In genomic region chr21:41960386-41960785, GRCh38 we compare ENCODE assay signal across 16 cellular contexts. TPM values are rescaled to one million over a fixed set of nuclear protein-coding genes. Genes with fewer than 3 reads are reported as not detected.
A peak's percentile ranks its signal among the peaks of the same experiment; 100 is the strongest.
DNase-seq lines count a peak whose midpoint lies in the region; ATAC-seq and TF ChIP-seq lines count a peak whose summit lies in the region.
"Had no signal": no experiment of that assay in that cellular context is flagged by ENCODE, and none has a peak within 500 bp of the region (broad histone marks: within the 10 kb centered on the region; RNA-seq: fewer than 3 reads in every experiment).

No MANE protein-coding gene starts in this region.

- H3K18ac ChIP-seq in IMR-90 (ENCODE audit: low read depth, low read length) = no peak overlapping the region

- no peak overlapping the region for H4K8ac ChIP-seq in IMR-90 (ENCODE audit: low read depth in 2 of 2, low read length in 2 of 2)

- no peak overlapping the region for H4K91ac ChIP-seq in IMR-90 (ENCODE audit: insufficient read depth, low read depth, low read length)

- intact Hi-C loops in IMR-90 (cut with micrococcal nuclease) = no loop called here
- intact Hi-C loops in MCF 10A (cut with micrococcal nuclease) = no loop called here

- POLR2A ChIA-PET in IMR-90 (lab: Charles Lee; ENCODE audit: unreplicated experiment) = no interaction called here
- POLR2A ChIA-PET in MCF 10A (lab: Yijun Ruan, JAX) = no interaction called here

- H3K4me2 ChIP-seq in IMR-90 (ENCODE audit: low read depth, low read length) = no peak overlapping the region

- peaks cover 37% of the 10 kb centered on the region for H3K27me3 Mint-ChIP-seq in activated CD8-positive, alpha-beta memory T cell treated with anti-CD3 and anti-CD28 coated beads, Interleukin-2, amount 10 ng/mL, durations not matched to agents 7 days and 5 days
- H3K27me3 Mint-ChIP-seq in neural crest cell (ENCODE audit: low read depth) = peaks cover 16% of the 10 kb centered on the region
- no peaks in the 10 kb centered on the region for H3K27me3 Mint-ChIP-seq in MCF 10A (ENCODE audit: insufficient read depth, unreplicated experiment)

- H2BK120ac ChIP-seq in IMR-90 (ENCODE audit: low read depth, low read length) = peak overlapping the region; percentile 45

- in situ Hi-C loops in IMR-90 (cut with MboI; ENCODE audit: low sequenced_read_pairs) = loop anchor here (5.0 kb wide), 1 partner anchor 37 kb away; no protein-coding TSS in a partner anchor

- no peaks in the 10 kb centered on the region for H3K9me3 Mint-ChIP-seq in activated CD8-positive, alpha-beta memory T cell treated with anti-CD3 and anti-CD28 coated beads, Interleukin-2, amount 10 ng/mL, durations not matched to agents 7 days and 5 days (ENCODE audit: low read depth)
- H3K9me3 Mint-ChIP-seq in neural crest cell (no peaks in the 10 kb centered on the region), MCF 10A (ENCODE audit: unreplicated experiment) (no peaks in the 10 kb centered on the region)
- H3K9me3 Mint-ChIP-seq: CD4-positive, alpha-beta T cell had no signal

- H3K27ac ChIP-seq in IMR-90 (ENCODE audit: insufficient read depth, low read length) = no peak overlapping the region
- peak overlapping the region; percentile 83 for H3K27ac ChIP-seq in epithelial cell of prostate

- no peaks in the 10 kb centered on the region for H3K36me3 ChIP-seq in IMR-90 (ENCODE audit: control insufficient read depth, insufficient read depth, low read length)
- H3K36me3 ChIP-seq: BE2C, HAP-1 had no signal

- TF ChIP-seq POLR2A in IMR-90 (IDR thresholded peaks at IDR 0.05; ENCODE audit: low read depth, low read length) = no peak

- peaks cover 14% of the 10 kb centered on the region for H3K4me1 ChIP-seq in IMR-90 (ENCODE audit: control insufficient read depth, insufficient read depth, low read length)
- H3K4me1 ChIP-seq: HAP-1 had no signal

- no peaks in the 10 kb centered on the region for H3K9me3 ChIP-seq in IMR-90 (ENCODE audit: control insufficient read depth, insufficient read depth, low read length)
- H3K9me3 ChIP-seq: BE2C, HAP-1 had no signal

- H3K79me1 ChIP-seq in IMR-90 (ENCODE audit: low read depth in 1 of 2, low read length in 2 of 2) = 0 out of 4 replicates have a peak, but pooled peaks cover 0 to 3% of the 10 kb centered on the region in 2 experiments

- no peaks in the 10 kb centered on the region for H3K36me3 Mint-ChIP-seq in activated CD8-positive, alpha-beta memory T cell treated with anti-CD3 and anti-CD28 coated beads, Interleukin-2, amount 10 ng/mL, durations not matched to agents 7 days and 5 days
- H3K36me3 Mint-ChIP-seq in neural crest cell (ENCODE audit: low read depth) = no peaks in the 10 kb centered on the region
- no peaks in the 10 kb centered on the region for H3K36me3 Mint-ChIP-seq in MCF 10A (ENCODE audit: insufficient read depth, unreplicated experiment)

- no peak overlapping the region for H3K4me3 Mint-ChIP-seq in activated CD8-positive, alpha-beta memory T cell treated with anti-CD3 and anti-CD28 coated beads, Interleukin-2, amount 10 ng/mL, durations not matched to agents 7 days and 5 days
- H3K4me3 Mint-ChIP-seq in neural crest cell = no peak overlapping the region
- H3K4me3 Mint-ChIP-seq in MCF 10A (ENCODE audit: unreplicated experiment) = no peak overlapping the region
- H3K4me3 Mint-ChIP-seq: CD4-positive, alpha-beta T cell; IgD-negative memory B cell had no signal

- 0 out of 2 replicates have a peak, but pooled peaks cover 1% of the 10 kb centered on the region for H3K27me3 ChIP-seq in IMR-90 (ENCODE audit: control insufficient read depth, insufficient read depth, low read length)

- DNase-seq in activated CD8-positive, alpha-beta memory T cell treated with anti-CD3 and anti-CD28 coated beads for 24 hours = peak; percentile 24
- no peak for DNase-seq in activated CD8-positive, alpha-beta memory T cell treated with anti-CD3 and anti-CD28 coated beads, Interleukin-2, amount 10 ng/mL, durations not matched to agents 7 days and 5 days
- no peak for DNase-seq in IMR-90
- no peak for DNase-seq in epithelial cell of prostate (ENCODE audit: low read depth, low spot score)
- DNase-seq in neural crest cell (ENCODE audit: low read depth, low spot score) = no peak
- no peak for DNase-seq in MCF 10A (ENCODE audit: unreplicated experiment)
- DNase-seq in NK-92 (lab: John Stamatoyannopoulos, UW; ENCODE audit: unreplicated experiment) = no peak
- DNase-seq: 8988T; BE2C; CD4-positive, alpha-beta T cell; Kasumi-1; NCI-H187; NCI-H446 had no signal

- no peak overlapping the region for H3K27ac Mint-ChIP-seq in activated CD8-positive, alpha-beta memory T cell treated with anti-CD3 and anti-CD28 coated beads, Interleukin-2, amount 10 ng/mL, durations not matched to agents 7 days and 5 days
- H3K27ac Mint-ChIP-seq in neural crest cell (ENCODE audit: unreplicated experiment) = peak overlapping the region; percentile 53
- no peak overlapping the region for H3K27ac Mint-ChIP-seq in MCF 10A (ENCODE audit: low read depth, unreplicated experiment)
- H3K27ac Mint-ChIP-seq: CD4-positive, alpha-beta T cell; IgD-negative memory B cell had no signal

- no peak overlapping the region for H3K4ac ChIP-seq in IMR-90 (ENCODE audit: low read depth, low read length)

- H2BK15ac ChIP-seq in IMR-90 (ENCODE audit: low read depth, low read length) = no peak overlapping the region

- H3K56ac ChIP-seq in IMR-90 (ENCODE audit: extremely low read depth, insufficient read depth, low read length) = no peak overlapping the region

- no peaks in the 10 kb centered on the region for H3K4me1 Mint-ChIP-seq in activated CD8-positive, alpha-beta memory T cell treated with anti-CD3 and anti-CD28 coated beads, Interleukin-2, amount 10 ng/mL, durations not matched to agents 7 days and 5 days
- peaks cover 24% of the 10 kb centered on the region for H3K4me1 Mint-ChIP-seq in neural crest cell
- H3K4me1 Mint-ChIP-seq in MCF 10A (ENCODE audit: insufficient read depth, unreplicated experiment) = peaks cover 11% of the 10 kb centered on the region

- no peak overlapping the region for H3K9ac ChIP-seq in IMR-90 (ENCODE audit: low read depth, low read length)

- H4K20me1 ChIP-seq in IMR-90 (ENCODE audit: insufficient read depth, low read length) = no peaks in the 10 kb centered on the region

- no peak overlapping the region for H4K5ac ChIP-seq in IMR-90 (ENCODE audit: low read depth, low read length)

- H2AFZ ChIP-seq in IMR-90 (replicated peaks; ENCODE audit: low read length, poor library complexity) = no peak overlapping the region

- no peak overlapping the region for H2BK5ac ChIP-seq in IMR-90 (ENCODE audit: low read depth, low read length, poor library complexity, severe bottlenecking)

- no peak overlapping the region for H2AK9ac ChIP-seq in IMR-90 (replicated peaks; ENCODE audit: low read depth, low read length, poor library complexity)

- BruUV-seq in IMR-90 (replicated peaks; lab: Mats Ljungman, UMichigan) (no TSS peak), MCF 10A (replicated peaks; lab: Mats Ljungman, UMichigan) (no TSS peak)

- TF ChIP-seq RAD21 in IMR-90 (IDR thresholded peaks at IDR 0.05; ENCODE audit: low read length) = no peak

- H3K14ac ChIP-seq in IMR-90 (replicated peaks; ENCODE audit: low read depth, low read length) = 0 out of 2 replicates have a peak overlapping the region, but pooled peaks have one; percentile 8

- dilution Hi-C loops in IMR-90 (cut with HindIII; ENCODE audit: low sequenced_read_pairs, unreplicated experiment) = no loop called here

- H3K9me1 ChIP-seq in IMR-90 (ENCODE audit: insufficient read depth, low read length) = peaks cover 18% of the 10 kb centered on the region

- H2AK5ac ChIP-seq in IMR-90 (ENCODE audit: low read depth, low read length) = no peak overlapping the region

- ATAC-seq in activated CD8-positive, alpha-beta memory T cell treated with anti-CD3 and anti-CD28 coated beads, Interleukin-2, amount 10 ng/mL, durations not matched to agents 7 days and 5 days = no peak
- ATAC-seq in IMR-90 (ENCODE audit: low read depth) (no peak), GM21576 (IDR thresholded peaks at IDR 0.05; ENCODE audit: unreplicated experiment) (no peak)

- 77% methylated on average over 4 of the region's 8 CpGs; no CpG with 5 or more reads in 1 of the 2 experiments for WGBS in IMR-90 (ENCODE audit: extremely low coverage in 2 of 2, insufficient read length in 1 of 2), 2 experiments

- H2BK20ac ChIP-seq in IMR-90 (ENCODE audit: low read depth, low read length) = peak overlapping the region; percentile 62; the same call in 1 of the 2 replicates

- CTCF ChIA-PET in activated CD8-positive, alpha-beta memory T cell treated with anti-CD3 and anti-CD28 coated beads, Interleukin-2, amount 10 ng/mL, durations not matched to agents 7 days and 5 days (lab: Charles Lee) = no interaction called here
- CTCF ChIA-PET in IMR-90 (lab: Yijun Ruan, JAX) (no interaction called here), MCF 10A (lab: Yijun Ruan, JAX) (no interaction called here)

- TF ChIP-seq CTCF in IMR-90 (conservative IDR thresholded peaks at IDR 0.05; ENCODE audit: low read depth, low read length) (no peak), neural crest cell (conservative IDR thresholded peaks at IDR 0.05) (no peak), MCF 10A (IDR thresholded peaks at IDR 0.05; ENCODE audit: unreplicated experiment) (no peak)

- H3K4me3 ChIP-seq in IMR-90 (ENCODE audit: insufficient read depth, low read depth, low read length) = no peak overlapping the region
- H3K4me3 ChIP-seq: HAP-1 had no signal

- H3K23ac ChIP-seq in IMR-90 (ENCODE audit: low read depth, low read length) = no peak overlapping the region

TF ChIP-seq in IMR-90, 13 proteins besides CTCF, POLR2A, EP300 and RAD21:
- no peak for TF ChIP-seq SMC3 (IDR thresholded peaks at IDR 0.05; ENCODE audit: low read depth, low read length)

RNA-seq across cellular contexts. Expression of gene C2CD2, which starts 6.6 kb away (rescaled TPM):
- total RNA-seq in activated CD8-positive, alpha-beta memory T cell treated with anti-CD3 and anti-CD28 coated beads, Interleukin-2, amount 10 ng/mL, durations not matched to agents 7 days and 5 days = 10 to 100 TPM in 1 of 2 experiments, 1 to 10 TPM in 1; 6.4 to 10.7 TPM
- total RNA-seq in IMR-90 (2012; rRNA removed) (19.4 and 25.3 TPM in 2 replicates), neural crest cell (12.5 and 13.0 TPM in 2 replicates), MCF 10A (2022) (25.0 and 25.1 TPM in 2 replicates)
- polyA plus RNA-seq in IMR-90 (2012; rRNA removed) = 10.6 and 15.6 TPM in 2 replicates
- polyA plus RNA-seq in IMR-90 (2012; cell fraction: cytosol; rRNA removed) = 5.8 and 8.5 TPM in 2 replicates
- 28.1 and 43.3 TPM in 2 replicates for polyA plus RNA-seq in IMR-90 (2012; cell fraction: nucleus; rRNA removed; ENCODE audit: low replicate concordance)

RNA-seq across cellular contexts. Expression of gene ZBTB21, which starts 49.8 kb away (rescaled TPM):
- total RNA-seq in activated CD8-positive, alpha-beta memory T cell treated with anti-CD3 and anti-CD28 coated beads, Interleukin-2, amount 10 ng/mL, durations not matched to agents 7 days and 5 days = 10 to 100 TPM; 14.2 to 16.3 TPM
- total RNA-seq in IMR-90 (2012; rRNA removed) (12.0 and 13.6 TPM in 2 replicates), neural crest cell (16.4 and 16.6 TPM in 2 replicates), MCF 10A (2022) (21.5 and 27.3 TPM in 2 replicates)
- polyA plus RNA-seq in IMR-90 (2012; rRNA removed) = 6.8 and 7.8 TPM in 2 replicates
- polyA plus RNA-seq in IMR-90 (2012; cell fraction: cytosol; rRNA removed) = 2.4 and 2.8 TPM in 2 replicates
- 4.6 and 22.7 TPM in 2 replicates for polyA plus RNA-seq in IMR-90 (2012; cell fraction: nucleus; rRNA removed; ENCODE audit: low replicate concordance)
